Comparison of ENCODE assay signal across 8 cellular contexts in genomic region chr1:110210604-110211502, GRCh38. TPM values are rescaled to one million over a fixed set of nuclear protein-coding genes. Genes with fewer than 3 reads are reported as not detected.
DNase-seq lines count a peak whose midpoint lies in the region; ATAC-seq and TF ChIP-seq lines count a peak whose summit lies in the region.

No MANE protein-coding gene starts in this region.

- TF ChIP-seq CTCF in RWPE2 (IDR thresholded peaks at IDR 0.05; ENCODE audit: poor library complexity, severe bottlenecking) (no peak), progenitor cell of endocrine pancreas (IDR thresholded peaks at IDR 0.05; ENCODE audit: unreplicated experiment) (no peak)

- no peaks in the 10 kb centered on the region for H3K36me3 Mint-ChIP-seq in progenitor cell of endocrine pancreas (ENCODE audit: insufficient read depth)

- H3K4me3 Mint-ChIP-seq in progenitor cell of endocrine pancreas (ENCODE audit: low read depth) = peak overlapping the region; percentile 61

- ATAC-seq in GM19035 (IDR thresholded peaks at IDR 0.05; ENCODE audit: unreplicated experiment) (peak; percentile 25), HG03460 (IDR thresholded peaks at IDR 0.05; ENCODE audit: unreplicated experiment) (peak; percentile 31), RWPE2 (ENCODE audit: low read depth) (peak; percentile 26), Right ventricle myocardium superior (ENCODE audit: poor library complexity) (peak; percentile 22)

- no peaks in the 10 kb centered on the region for H3K9me3 ChIP-seq in RWPE2 (ENCODE audit: severe bottlenecking)

- intact Hi-C loops in Right ventricle myocardium superior (cut with DNase I) = loop anchor here (5.0 kb wide), 1 partner anchor 51 kb away; no protein-coding TSS in a partner anchor

- H3K4me1 Mint-ChIP-seq in progenitor cell of endocrine pancreas (ENCODE audit: low read depth) = peaks cover 9% of the 10 kb centered on the region

- H3K36me3 ChIP-seq in RWPE2 (ENCODE audit: low read depth) = no peaks in the 10 kb centered on the region

- no peak overlapping the region for H3K27ac Mint-ChIP-seq in progenitor cell of endocrine pancreas

- no peaks in the 10 kb centered on the region for H3K9me3 Mint-ChIP-seq in progenitor cell of endocrine pancreas (ENCODE audit: low read depth)

- DNase-seq in AG08395 (ENCODE audit: low spot score) (peak; percentile 32), RWPE2 (ENCODE audit: low spot score) (no peak), Right ventricle myocardium superior (peak; percentile 65), progenitor cell of endocrine pancreas (ENCODE audit: low spot score, unreplicated experiment) (peak; percentile 25), NCI-H187 treated with DMSO at 0.1 percent for 48 hours (lab: John Stamatoyannopoulos, UW) (no peak)
- DNase-seq in activated gamma-delta T cell treated with anti-CD3 and anti-CD28 coated beads, Interleukin-2, amount 50 U/mL, for 16 hours (ENCODE audit: low read depth) = peak; percentile 28

- no peak overlapping the region for H3K27ac ChIP-seq in RWPE2 (ENCODE audit: poor library complexity, severe bottlenecking)

- H3K27me3 Mint-ChIP-seq in progenitor cell of endocrine pancreas = peaks cover 78% of the 10 kb centered on the region

- H3K4me3 ChIP-seq in RWPE2 (ENCODE audit: severe bottlenecking) = peak overlapping the region; percentile 83

- H3K27me3 ChIP-seq in RWPE2 (ENCODE audit: insufficient read depth, poor library complexity, severe bottlenecking) = peaks cover 10% of the 10 kb centered on the region

- H3K4me1 ChIP-seq in RWPE2 (ENCODE audit: insufficient read depth, poor library complexity, severe bottlenecking) = no peaks in the 10 kb centered on the region

RNA-seq across cellular contexts. Expression of gene KCNC4, which starts 0.7 kb away (rescaled TPM):
- total RNA-seq in Right ventricle myocardium superior (4.2 TPM), progenitor cell of endocrine pancreas (1.1 and 1.5 TPM in 2 replicates)

Comparison
In these comparisons a context has a peak if more than half of its experiments do, and no peak if none do; other contexts are left out.
1. DNase-seq: peak in AG08395 (single experiment), activated gamma-delta T cell treated with anti-CD3 and anti-CD28 coated beads, Interleukin-2, amount 50 U/mL, for 16 hours (single experiment), Right ventricle myocardium superior (single experiment) and progenitor cell of endocrine pancreas (single experiment); none in RWPE2 (single experiment) and NCI-H187 treated with DMSO at 0.1 percent for 48 hours (single experiment).
2. Peak in every context shown above with its lines, with median percentiles within 50 percentile points of each other: ATAC-seq.